16 cellular contexts compared by ENCODE assay signal in genomic region chr5:127094161-127094560, GRCh38. TPM values are rescaled to one million over a fixed set of nuclear protein-coding genes. Genes with fewer than 3 reads are reported as not detected.
DNase-seq lines count a peak whose midpoint lies in the region; ATAC-seq, FAIRE-seq and TF ChIP-seq lines count a peak whose summit lies in the region.
"Had no signal": no experiment of that assay in that cellular context is flagged by ENCODE, and none has a peak within 500 bp of the region (broad histone marks: within the 10 kb centered on the region; RNA-seq: fewer than 3 reads in every experiment).

No MANE protein-coding gene starts in this region.

- H3K36me3 Mint-ChIP-seq in mesothelial cell of epicardium, result no peaks in the 10 kb centered on the region
- no peaks in the 10 kb centered on the region for H3K36me3 Mint-ChIP-seq in stimulated activated naive B cell treated with anti-CD40 and anti-IgM and Interleukin-4, amounts not matched to agents 10 μg/mL and 1 μg/mL and 100 μg/mL, for 72 hours
- H3K36me3 Mint-ChIP-seq: CD14-positive monocyte; CD8-positive, alpha-beta T cell had no signal

- DNase-seq in RPMI7951 (ENCODE audit: low read depth) (peak; percentile 25), foreskin melanocyte (peak; percentile 95), mesothelial cell of epicardium (ENCODE audit: low spot score in 2 of 2, unreplicated experiment in 2 of 2) (no peak), putamen (ENCODE audit: low spot score) (peak; percentile 36), GM19239 (ENCODE audit: insufficient read length, low spot score) (no peak), H7 (no peak), glomerular visceral epithelial cell (ENCODE audit: extremely low spot score) (no peak)
- no peak for DNase-seq in stimulated activated naive B cell treated with anti-CD40 and anti-IgM and Interleukin-4, amounts not matched to agents 10 μg/mL and 1 μg/mL and 100 μg/mL, for 72 hours
- DNase-seq: Caco-2; CD8-positive, alpha-beta T cell; DND-41; GDM1 had no signal

- H3K36me3 ChIP-seq in H7 (replicated peaks; ENCODE audit: control insufficient read depth, insufficient read depth, low read length), result no peaks in the 10 kb centered on the region

- no peak overlapping the region for H3K4me3 Mint-ChIP-seq in mesothelial cell of epicardium
- no peak overlapping the region for H3K4me3 Mint-ChIP-seq in stimulated activated naive B cell treated with anti-CD40 and anti-IgM and Interleukin-4, amounts not matched to agents 10 μg/mL and 1 μg/mL and 100 μg/mL, for 72 hours
- H3K4me3 Mint-ChIP-seq: CD14-positive monocyte; CD8-positive, alpha-beta T cell had no signal

- peaks cover 26% of the 10 kb centered on the region for H3K27me3 Mint-ChIP-seq in mesothelial cell of epicardium (ENCODE audit: low read depth)
- no peaks in the 10 kb centered on the region for H3K27me3 Mint-ChIP-seq in stimulated activated naive B cell treated with anti-CD40 and anti-IgM and Interleukin-4, amounts not matched to agents 10 μg/mL and 1 μg/mL and 100 μg/mL, for 72 hours

- H3K4me1 Mint-ChIP-seq in mesothelial cell of epicardium, result peaks cover 36% of the 10 kb centered on the region
- H3K4me1 Mint-ChIP-seq in stimulated activated naive B cell treated with anti-CD40 and anti-IgM and Interleukin-4, amounts not matched to agents 10 μg/mL and 1 μg/mL and 100 μg/mL, for 72 hours, result peaks cover 2% of the 10 kb centered on the region in 2 donors
- H3K4me1 Mint-ChIP-seq: CD14-positive monocyte had no signal

- TF ChIP-seq CTCF in mesothelial cell of epicardium (IDR thresholded peaks at IDR 0.05; ENCODE audit: unreplicated experiment), result no peak

- H3K9me3 Mint-ChIP-seq in mesothelial cell of epicardium, result no peaks in the 10 kb centered on the region
- no peaks in the 10 kb centered on the region for H3K9me3 Mint-ChIP-seq in stimulated activated naive B cell treated with anti-CD40 and anti-IgM and Interleukin-4, amounts not matched to agents 10 μg/mL and 1 μg/mL and 100 μg/mL, for 72 hours
- H3K9me3 Mint-ChIP-seq: CD14-positive monocyte; CD8-positive, alpha-beta T cell had no signal

- H3K27ac Mint-ChIP-seq in mesothelial cell of epicardium, result peak overlapping the region; percentile 5
- no peak overlapping the region for H3K27ac Mint-ChIP-seq in stimulated activated naive B cell treated with anti-CD40 and anti-IgM and Interleukin-4, amounts not matched to agents 10 μg/mL and 1 μg/mL and 100 μg/mL, for 72 hours
- H3K27ac Mint-ChIP-seq: CD14-positive monocyte; CD8-positive, alpha-beta T cell had no signal

- no peak for FAIRE-seq in GM19239 (lab: Jason Lieb, UNC)
- FAIRE-seq: A549 had no signal

- H3K4me3 ChIP-seq in H7 (ENCODE audit: insufficient read depth, low read depth, low read length), result no peak overlapping the region
- H3K4me3 ChIP-seq: A549 had no signal

- no peaks in the 10 kb centered on the region for H3K27me3 ChIP-seq in H7 (ENCODE audit: control insufficient read depth, insufficient read depth, low read length)

- ATAC-seq in stimulated activated naive B cell treated with anti-CD40 and anti-IgM and Interleukin-4, amounts not matched to agents 10 μg/mL and 1 μg/mL and 100 μg/mL, for 72 hours (replicated peaks), result no peak
- ATAC-seq: A549; CD8-positive, alpha-beta T cell; HCT116 had no signal

RNA-seq across cellular contexts. Expression of gene C5orf63, which starts 20.9 kb away (rescaled TPM):
- total RNA-seq in RPMI7951 (2014; rRNA removed; shearing (Covaris generic)), result 8.3 and 8.8 TPM in 2 replicates
- 2.0 to 2.3 TPM (median 2.2 TPM) in 3 replicates for total RNA-seq in mesothelial cell of epicardium
- total RNA-seq in H7 (2014; rRNA removed; shearing (Covaris generic)), result 0.37 and 0.90 TPM in 2 replicates
- total RNA-seq: H4 had no signal

Comparison
In these comparisons a context has a peak if more than half of its experiments do, and no peak if none do; other contexts are left out.
1. DNase-seq: peak in RPMI7951 (single experiment), foreskin melanocyte (single experiment) and putamen (single experiment); none in mesothelial cell of epicardium (0 of 2), GM19239 (single experiment), H7 (single experiment), stimulated activated naive B cell treated with anti-CD40 and anti-IgM and Interleukin-4, amounts not matched to agents 10 μg/mL and 1 μg/mL and 100 μg/mL, for 72 hours (single experiment) and glomerular visceral epithelial cell (single experiment).